ENCODE assay signal across 28 cellular contexts in the genomic region with DNA sequence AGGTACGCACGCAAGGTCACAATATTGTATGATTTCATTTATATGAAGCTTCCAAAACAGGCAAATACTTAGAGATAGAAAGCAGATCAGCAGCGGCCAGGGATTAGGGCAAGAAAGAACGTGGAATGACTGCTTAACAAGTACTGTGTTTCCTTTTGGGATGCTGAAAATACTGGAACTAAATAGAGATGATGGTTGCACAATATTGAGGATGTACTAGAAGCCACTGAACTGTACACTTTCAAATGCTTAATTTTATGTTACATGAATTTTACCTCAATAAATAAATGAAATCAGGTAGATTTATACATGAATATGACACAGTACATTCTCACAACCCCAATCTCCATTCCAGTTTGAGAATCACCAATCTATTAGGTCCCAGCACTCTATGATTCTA.
"Had no signal": no experiment of that assay in that cellular context is flagged by ENCODE, and none has a peak within 500 bp of the region (broad histone marks: within the 10 kb centered on the region; RNA-seq: fewer than 3 reads in every experiment).

No MANE protein-coding gene starts in this region.

- H3K9me3 ChIP-seq: left lung, lower lobe of right lung, pancreas, psoas muscle, right atrium auricular region, right lobe of liver, tibial nerve, uterus had no signal

- H3K4me3 Mint-ChIP-seq: immature natural killer cell; nephron; neural crest cell; stimulated activated memory B cell treated with anti-CD40 and anti-IgM and Interleukin-4, amounts not matched to agents 10 μg/mL and 1 μg/mL and 100 μg/mL, for 72 hours; stimulated activated naive CD8-positive, alpha-beta T cell treated with anti-CD3 and anti-CD28 coated beads, Interleukin-15, amount 100 ng/mL, for 72 hours; type B pancreatic cell had no signal

- H3K4me3 ChIP-seq: left lung, lower lobe of right lung, pancreas, psoas muscle, right atrium auricular region, right lobe of liver, smooth muscle cell, tibial nerve, uterus had no signal

- H3K4me1 ChIP-seq: lower lobe of right lung, right lobe of liver had no signal

- H3K9me3 Mint-ChIP-seq: immature natural killer cell; nephron; neural crest cell; stimulated activated memory B cell treated with anti-CD40 and anti-IgM and Interleukin-4, amounts not matched to agents 10 μg/mL and 1 μg/mL and 100 μg/mL, for 72 hours; stimulated activated naive CD8-positive, alpha-beta T cell treated with anti-CD3 and anti-CD28 coated beads, Interleukin-15, amount 100 ng/mL, for 72 hours; type B pancreatic cell had no signal

- H3K4me1 Mint-ChIP-seq: nephron, neural crest cell had no signal

- H3K27ac Mint-ChIP-seq: stimulated activated memory B cell treated with anti-CD40 and anti-IgM and Interleukin-4, amounts not matched to agents 10 μg/mL and 1 μg/mL and 100 μg/mL, for 72 hours; stimulated activated naive CD8-positive, alpha-beta T cell treated with anti-CD3 and anti-CD28 coated beads, Interleukin-15, amount 100 ng/mL, for 72 hours; type B pancreatic cell had no signal

- DNase-seq: hypothalamus; immature natural killer cell; kidney; left colon; left lung; lower lobe of right lung; mammary epithelial cell; mesenchymal stem cell; nucleus accumbens; pancreas; posterior cingulate gyrus; psoas muscle; right lobe of liver; stimulated activated CD4-positive, alpha-beta T cell treated with anti-CD3 and anti-CD28 coated beads, Interleukin-1b, Interleukin-23, amount 100 ng/mL, for 48 hours; stimulated activated CD4-positive, alpha-beta T cell treated with anti-CD3 and anti-CD28 coated beads, Interleukin-2, amount 100 ng/mL, for 48 hours; stimulated activated CD4-positive, alpha-beta T cell treated with anti-CD3 and anti-CD28 coated beads, Interleukin-4, amount 100 ng/mL, for 4 hours; stimulated activated CD8-positive, alpha-beta memory T cell treated with anti-CD3 and anti-CD28 coated beads, Interleukin-4, amount 100 ng/mL, for 48 hours; stimulated activated naive CD4-positive, alpha-beta T cell treated with Interleukin-2 at 50 U/mL for 16 hours; stimulated activated naive CD8-positive, alpha-beta T cell treated with anti-CD3 and anti-CD28 coated beads, Interleukin-15, amount 100 ng/mL, for 72 hours; substantia nigra; uterus had no signal

- H3K36me3 ChIP-seq: right atrium auricular region, uterus had no signal

- H3K27me3 ChIP-seq: left lung, pancreas, right atrium auricular region, right lobe of liver, tibial nerve, uterus had no signal

- ATAC-seq: left colon; left lung; lower lobe of right lung; pancreas; right lobe of liver; stimulated activated memory B cell treated with anti-CD40 and anti-IgM and Interleukin-4, amounts not matched to agents 10 μg/mL and 1 μg/mL and 100 μg/mL, for 72 hours; stimulated activated naive CD8-positive, alpha-beta T cell treated with anti-CD3 and anti-CD28 coated beads, Interleukin-15, amount 100 ng/mL, for 72 hours had no signal

- H3K27ac ChIP-seq: left lung, lower lobe of right lung, pancreas, psoas muscle, right atrium auricular region, right lobe of liver, tibial nerve, uterus had no signal

- H3K27me3 Mint-ChIP-seq: stimulated activated memory B cell treated with anti-CD40 and anti-IgM and Interleukin-4, amounts not matched to agents 10 μg/mL and 1 μg/mL and 100 μg/mL, for 72 hours; stimulated activated naive CD8-positive, alpha-beta T cell treated with anti-CD3 and anti-CD28 coated beads, Interleukin-15, amount 100 ng/mL, for 72 hours; type B pancreatic cell had no signal
